ENCODE assay signal across 22 cellular contexts in genomic region chr10:23174075-23174973, GRCh38. TPM values are rescaled to one million over a fixed set of nuclear protein-coding genes. Genes with fewer than 3 reads are reported as not detected.
DNase-seq lines count a peak whose midpoint lies in the region; ATAC-seq, FAIRE-seq and TF ChIP-seq lines count a peak whose summit lies in the region.
"Had no signal": no experiment of that assay in that cellular context is flagged by ENCODE, and none has a peak within 500 bp of the region (broad histone marks: within the 10 kb centered on the region; RNA-seq: fewer than 3 reads in every experiment).

No MANE protein-coding gene starts in this region.

- no peak overlapping the region for H2BK120ac ChIP-seq in H1 (replicated peaks; ENCODE audit: low read depth, low read length)

- 2% methylated on average over 29 of the region's 88 CpGs; no CpG with 5 or more reads in 1 of the 2 experiments for WGBS in H1 (ENCODE audit: extremely low coverage in 1 of 2, insufficient coverage in 1 of 2, insufficient read length in 1 of 2, insufficient replicate concordance in 2 of 2, low coverage in 1 of 2, low lambda C conversion rate in 2 of 2, missing lambda C conversion rate in 1 of 2), 2 experiments

- H3K27me3 Mint-ChIP-seq in nephron (ENCODE audit: low read depth) = peaks cover 98% of the 10 kb centered on the region
- H3K27me3 Mint-ChIP-seq in activated T-helper 17 cell treated with anti-CD3 and anti-CD28 coated beads, Interleukin-2, amount 50 U/mL, for 72 hours = peaks cover 65% of the 10 kb centered on the region

- peaks cover 4% of the 10 kb centered on the region for H3K36me3 Mint-ChIP-seq in nephron (ENCODE audit: low read depth)
- no peaks in the 10 kb centered on the region for H3K36me3 Mint-ChIP-seq in activated T-helper 17 cell treated with anti-CD3 and anti-CD28 coated beads, Interleukin-2, amount 50 U/mL, for 72 hours (ENCODE audit: low read depth)
- H3K36me3 Mint-ChIP-seq: CD8-positive, alpha-beta T cell; mesothelial cell of epicardium had no signal

- peaks cover 4% of the 10 kb centered on the region for H3K9me3 Mint-ChIP-seq in nephron
- no peaks in the 10 kb centered on the region for H3K9me3 Mint-ChIP-seq in activated T-helper 17 cell treated with anti-CD3 and anti-CD28 coated beads, Interleukin-2, amount 50 U/mL, for 72 hours
- H3K9me3 Mint-ChIP-seq: activated naive CD4-positive, alpha-beta T cell treated with anti-CD3 and anti-CD28 coated beads, Interleukin-2, amount 50 U/mL, for 24 hours; CD8-positive, alpha-beta T cell; mesothelial cell of epicardium; stimulated activated naive CD8-positive, alpha-beta T cell treated with anti-CD3 and anti-CD28 coated beads, Interleukin-15, Interleukin-2, amounts not matched to agents 100 ng/mL and 50 ng/mL, for 24 hours had no signal

- H3K27me3 ChIP-seq in cardiac muscle cell (peaks cover 100% of the 10 kb centered on the region), H1 (replicated peaks in 1 of 4; ENCODE audit: control insufficient read depth in 3 of 4, extremely low read depth in 1 of 4, insufficient read depth in 3 of 4, low read length in 3 of 4) (peaks cover 77 to 98% (median 95%) of the 10 kb centered on the region in 4 experiments)

- peak overlapping the region; percentile 57 to 76 for H3K4me2 ChIP-seq in H1 (ENCODE audit: insufficient read depth in 1 of 2, low read depth in 2 of 2, low read length in 2 of 2)

- H2AK5ac ChIP-seq in H1 (ENCODE audit: low read depth, low read length) = no peak overlapping the region

- H3K79me2 ChIP-seq in H1 (ENCODE audit: control insufficient read depth in 1 of 2, insufficient read depth in 2 of 2, low read length in 2 of 2) = no peaks in the 10 kb centered on the region

- no peak for DNase-seq in cardiac muscle cell (ENCODE audit: low read depth in 1 of 2, low spot score in 1 of 2)
- no peak for DNase-seq in left cardiac atrium
- DNase-seq in H1 (ENCODE audit: low read depth in 1 of 2, low spot score in 2 of 2) = peak in 1 of 2 experiments; percentile 64
- no peak for DNase-seq in stimulated activated naive CD8-positive, alpha-beta T cell treated with anti-CD3 and anti-CD28 coated beads, Interleukin-15, Interleukin-2, amounts not matched to agents 100 U/mL and 50 U/mL, for 24 hours
- DNase-seq in inferior parietal cortex (ENCODE audit: extremely low spot score) = no peak
- DNase-seq: activated CD4-positive, alpha-beta T cell treated with anti-CD3 and anti-CD28 coated beads for 1 hour; activated CD8-positive, alpha-beta memory T cell treated with anti-CD3 and anti-CD28 coated beads, Interleukin-2, amount 50 U/mL, for 48 hours; CD8-positive, alpha-beta T cell; effector memory CD4-positive, alpha-beta T cell; GDM1; islet precursor cell; NCI-H1417 treated with DMSO at 0.1 percent for 48 hours; SHP77 treated with DMSO at 0.1 percent for 48 hours had no signal

- H3K4me3 ChIP-seq in cardiac muscle cell = peak overlapping the region; percentile 21
- H3K4me3 ChIP-seq in H1 (ENCODE audit: extremely low read depth in 1 of 4, insufficient read depth in 2 of 4, low read depth in 3 of 4, low read length in 4 of 4) = peak overlapping the region; percentile 2 to 54 (median 29); a peak in 7 of 8 replicates
- H3K4me3 ChIP-seq: vagina had no signal

- no peak for FAIRE-seq in H1 (lab: Jason Lieb, UNC)

- H3K27ac ChIP-seq in cardiac muscle cell (no peak overlapping the region), H1 (ENCODE audit: low read depth, low read length) (no peak overlapping the region)
- H3K27ac ChIP-seq: vagina had no signal

- H3K18ac ChIP-seq in H1 (ENCODE audit: extremely low read depth, low read length) = peak overlapping the region; percentile 19; the same call in 1 of the 2 replicates

- H2BK12ac ChIP-seq in H1 (ENCODE audit: low read depth, low read length) = no peak overlapping the region

- peaks cover 8 to 11% of the 10 kb centered on the region in 2 experiments for H4K20me1 ChIP-seq in H1 (replicated peaks in 1 of 2; ENCODE audit: control insufficient read depth in 1 of 2, insufficient read depth in 2 of 2, low read length in 2 of 2)

- peaks cover 8% of the 10 kb centered on the region for H3K4me1 Mint-ChIP-seq in nephron
- no peaks in the 10 kb centered on the region for H3K4me1 Mint-ChIP-seq in activated T-helper 17 cell treated with anti-CD3 and anti-CD28 coated beads, Interleukin-2, amount 50 U/mL, for 72 hours

- ATAC-seq in left cardiac atrium (no peak), GM21526 (IDR thresholded peaks at IDR 0.05; ENCODE audit: low FRiP score, unreplicated experiment) (no peak)
- ATAC-seq in stimulated activated naive CD8-positive, alpha-beta T cell treated with anti-CD3 and anti-CD28 coated beads, Interleukin-15, Interleukin-2, amounts not matched to agents 100 U/mL and 50 U/mL, for 24 hours = peak; percentile 16
- ATAC-seq in activated T-helper 17 cell treated with anti-CD3 and anti-CD28 coated beads, Interleukin-2, amount 50 U/mL, for 72 hours (replicated peaks) = no peak
- ATAC-seq: CD8-positive, alpha-beta T cell had no signal

- H4K5ac ChIP-seq in H1 (ENCODE audit: insufficient read length, low read depth, low read length) = no peak overlapping the region

- H3K4me3 Mint-ChIP-seq in nephron = peak overlapping the region; percentile 52 to 59 (median 56)
- H3K4me3 Mint-ChIP-seq in activated T-helper 17 cell treated with anti-CD3 and anti-CD28 coated beads, Interleukin-2, amount 50 U/mL, for 72 hours = no peak overlapping the region
- H3K4me3 Mint-ChIP-seq: activated naive CD4-positive, alpha-beta T cell treated with anti-CD3 and anti-CD28 coated beads, Interleukin-2, amount 50 U/mL, for 24 hours; CD8-positive, alpha-beta T cell; mesothelial cell of epicardium; stimulated activated naive CD8-positive, alpha-beta T cell treated with anti-CD3 and anti-CD28 coated beads, Interleukin-15, Interleukin-2, amounts not matched to agents 100 ng/mL and 50 ng/mL, for 24 hours had no signal

- no peak overlapping the region for H3K56ac ChIP-seq in H1 (replicated peaks; ENCODE audit: insufficient read length, low read depth, low read length)

- no peak overlapping the region for H3K27ac Mint-ChIP-seq in nephron
- H3K27ac Mint-ChIP-seq in activated T-helper 17 cell treated with anti-CD3 and anti-CD28 coated beads, Interleukin-2, amount 50 U/mL, for 72 hours = no peak overlapping the region
- H3K27ac Mint-ChIP-seq: activated naive CD4-positive, alpha-beta T cell treated with anti-CD3 and anti-CD28 coated beads, Interleukin-2, amount 50 U/mL, for 24 hours; CD8-positive, alpha-beta T cell; mesothelial cell of epicardium; stimulated activated naive CD8-positive, alpha-beta T cell treated with anti-CD3 and anti-CD28 coated beads, Interleukin-15, Interleukin-2, amounts not matched to agents 100 ng/mL and 50 ng/mL, for 24 hours had no signal

- H3K4me1 ChIP-seq in cardiac muscle cell (ENCODE audit: low read depth) (peaks cover 7% of the 10 kb centered on the region), H1 (replicated peaks in 1 of 4; ENCODE audit: control insufficient read depth in 3 of 4, insufficient read depth in 4 of 4, low read length in 3 of 4) (peaks cover 2 to 10% (median 5%) of the 10 kb centered on the region in 4 experiments; a peak in 6 of 7 replicates)

- H2BK15ac ChIP-seq in H1 (ENCODE audit: low read length) = no peak overlapping the region

- no peak overlapping the region for H3K4ac ChIP-seq in H1 (replicated peaks; ENCODE audit: insufficient read length, low read depth, low read length)

- no peak for TF ChIP-seq CTCF in cardiac muscle cell (IDR thresholded peaks at IDR 0.05; ENCODE audit: low read depth, low read length)
- TF ChIP-seq CTCF in H1 (IDR thresholded peaks at IDR 0.05; ENCODE audit: control extremely low read depth in 1 of 3, insufficient read depth in 1 of 3, low read depth in 1 of 3, low read length in 3 of 3) = no peak
- TF ChIP-seq CTCF in nephron (IDR thresholded peaks at IDR 0.05; ENCODE audit: unreplicated experiment in 3 of 3) = no peak

- no peaks in the 10 kb centered on the region for H3K79me1 ChIP-seq in H1 (ENCODE audit: low read depth, low read length)

- no peak overlapping the region for H2BK20ac ChIP-seq in H1 (ENCODE audit: low read length)

- peaks cover 2% of the 10 kb centered on the region; the same call in 1 of the 2 replicates for H3K23me2 ChIP-seq in H1 (ENCODE audit: low read depth, low read length)

- no peak overlapping the region for H2AFZ ChIP-seq in H1 (ENCODE audit: low read length)

- H3K14ac ChIP-seq in H1 (ENCODE audit: insufficient read length) = no peak overlapping the region

- H3K36me3 ChIP-seq in cardiac muscle cell (no peaks in the 10 kb centered on the region), H1 (ENCODE audit: control insufficient read depth in 2 of 4, insufficient read depth in 4 of 4, low read length in 3 of 4) (peaks cover 0 to 4% (median 0%) of the 10 kb centered on the region in 4 experiments; a peak in 1 of 8 replicates)
- H3K36me3 ChIP-seq: vagina had no signal

- intact Hi-C loops in left cardiac atrium (cut with DNase I) = no loop called here

- no peak for TF ChIP-seq RAD21 in H1 (IDR thresholded peaks at IDR 0.05 in 1 of 2, conservative IDR thresholded peaks at IDR 0.05 in 1 of 2; ENCODE audit: low read depth in 2 of 2, low read length in 2 of 2)

- no peak for TF ChIP-seq POLR2A in H1 (IDR thresholded peaks at IDR 0.05; ENCODE audit: control extremely low read depth in 1 of 2, low read depth in 2 of 2, low read length in 2 of 2)

- H3K9ac ChIP-seq in H1 (replicated peaks in 1 of 4; ENCODE audit: extremely low read depth in 1 of 4, low read depth in 3 of 4, low read length in 3 of 4) = no peak overlapping the region

- H4K8ac ChIP-seq in H1 (ENCODE audit: extremely low read depth, insufficient read depth, low read length) = 0 out of 2 replicates have a peak overlapping the region, but pooled peaks have one; percentile 1

- no peak overlapping the region for H2BK5ac ChIP-seq in H1 (ENCODE audit: low read depth, low read length)

- CTCF ChIA-PET in H1 (lab: Charles Lee; ENCODE audit: partially characterized antibody) = interaction anchor here (0.6 to 2.6 kb wide), 6 partner anchors 9 to 141 kb away, joined by 3 to 11 read pairs (median 6); no protein-coding TSS in a partner anchor

- no peak for TF ChIP-seq EP300 in H1 (IDR thresholded peaks at IDR 0.05; ENCODE audit: borderline replicate concordance in 1 of 2, low read depth in 2 of 2, low read length in 2 of 2)

- no peaks in the 10 kb centered on the region for H3K9me3 ChIP-seq in cardiac muscle cell (ENCODE audit: low read depth)
- H3K9me3 ChIP-seq in H1 (ENCODE audit: insufficient read depth in 2 of 2, low read depth in 1 of 2, low read length in 1 of 2) = no peaks in the 10 kb centered on the region
- H3K9me3 ChIP-seq: vagina had no signal

- H3K23ac ChIP-seq in H1 (ENCODE audit: insufficient read length) = no peak overlapping the region

- no peak overlapping the region for H4K91ac ChIP-seq in H1 (replicated peaks; ENCODE audit: insufficient read length, low read length)

- POLR2A ChIA-PET in H1 (lab: Charles Lee; ENCODE audit: partially characterized antibody) = interaction anchor here (1.2 to 1.4 kb wide), 2 partner anchors 12 to 15 kb away, joined by 3 to 4 read pairs; no protein-coding TSS in a partner anchor

RNA-seq across cellular contexts. Expression of gene PTF1A, which starts 17.8 kb away (rescaled TPM):
- total RNA-seq in cardiac muscle cell (not detected in 2 replicates), left cardiac atrium (not detected)
- polyA plus RNA-seq in cardiac muscle cell (not detected in 2 replicates), H1 (2011; rRNA removed) (not detected in 2 replicates)
- not detected in 2 replicates for total RNA-seq in H1 (2021; fragmentation: NEBNext Ultra II Directional; extraction: Animal tissue kit (Norgen Biotek cat#: 25700))
- polyA plus RNA-seq in H1 (2011; cell fraction: cytosol; rRNA removed) = not detected
- polyA plus RNA-seq in H1 (2011; cell fraction: nucleus; rRNA removed) = not detected
- polyA plus RNA-seq in H1 (2012, experiment 1 of 2) = not detected in 4 replicates
- not detected for polyA plus RNA-seq in H1 (2012, experiment 2 of 2)
- polyA plus RNA-seq in H1 (2013, experiment 1 of 2) = not detected
- polyA plus RNA-seq in H1 (2013, experiment 2 of 2) = not detected
- not detected in 2 replicates for polyA minus RNA-seq in H1 (2011; rRNA and poly(A)+ RNA removed)
- not detected for polyA minus RNA-seq in H1 (2011; cell fraction: cytosol; rRNA and poly(A)+ RNA removed)
- not detected for polyA minus RNA-seq in H1 (2011; cell fraction: nucleus; rRNA and poly(A)+ RNA removed)
- not detected for total RNA-seq in activated T-helper 17 cell treated with anti-CD3 and anti-CD28 coated beads, Interleukin-2, amount 50 U/mL, for 72 hours
- total RNA-seq: CD8-positive, alpha-beta T cell; mesothelial cell of epicardium; NCI-H460; osteocyte; vagina had no signal
